18 cellular contexts compared by ENCODE assay signal in the genomic region with DNA sequence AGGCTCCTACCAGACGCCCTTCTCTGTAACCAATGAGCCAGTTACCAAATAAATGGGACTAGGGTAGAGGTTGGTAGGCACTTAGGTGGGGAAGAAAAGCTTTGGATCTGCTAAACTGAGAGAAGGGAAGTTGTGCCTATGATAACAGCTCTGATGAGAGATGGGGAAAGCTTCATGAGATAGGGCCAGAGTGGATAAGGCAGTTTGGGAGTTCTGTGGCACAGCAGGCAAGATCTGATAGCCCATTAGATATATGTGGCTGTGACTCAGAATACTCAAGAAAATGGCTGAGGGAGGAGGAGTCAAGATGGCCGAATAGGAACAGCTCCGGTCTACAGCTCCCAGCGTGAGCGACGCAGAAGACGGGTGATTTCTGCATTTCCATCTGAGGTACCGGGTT.
"Had no signal": no experiment of that assay in that cellular context is flagged by ENCODE, and none has a peak within 500 bp of the region (broad histone marks: within the 10 kb centered on the region; RNA-seq: fewer than 3 reads in every experiment).

No MANE protein-coding gene starts in this region.

- H3K36me3 Mint-ChIP-seq: activated CD8-positive, alpha-beta memory T cell treated with anti-CD3 and anti-CD28 coated beads, Interleukin-2, amount 10 ng/mL, durations not matched to agents 7 days and 5 days; activated naive CD4-positive, alpha-beta T cell treated with anti-CD3 and anti-CD28 coated beads, Interleukin-2, amount 50 U/mL, for 72 hours; memory B cell had no signal

- H3K4me1 Mint-ChIP-seq: activated CD8-positive, alpha-beta memory T cell treated with anti-CD3 and anti-CD28 coated beads, Interleukin-2, amount 10 ng/mL, durations not matched to agents 7 days and 5 days; memory B cell; nephron progenitor cell; T-helper 17 cell had no signal

- H3K4me1 ChIP-seq: gastrocnemius medialis, left lung had no signal

- DNase-seq: activated CD8-positive, alpha-beta memory T cell treated with anti-CD3 and anti-CD28 coated beads, Interleukin-2, amount 10 ng/mL, durations not matched to agents 7 days and 5 days; activated effector memory CD4-positive, alpha-beta T cell treated with anti-CD3 and anti-CD28 coated beads, Interleukin-2, amount 50 U/mL, for 16 hours; activated T-cell treated with anti-CD3 and anti-CD28 coated beads, Interleukin-2, amount 50 U/mL, for 4 hours; amniotic stem cell; body of pancreas; central memory CD4-positive, alpha-beta T cell; effector CD8-positive, alpha-beta T cell; gastrocnemius medialis; left lung; nephron progenitor cell; pancreas; stimulated activated CD4-positive, alpha-beta T cell treated with anti-CD3 and anti-CD28 coated beads, Interleukin-15, amount 100 ng/mL, for 24 hours; stimulated activated CD4-positive, alpha-beta T cell treated with anti-CD3 and anti-CD28 coated beads, Interleukin-4, amount 100 ng/mL, for 24 hours; T-helper 17 cell had no signal

- ATAC-seq: activated CD8-positive, alpha-beta memory T cell treated with anti-CD3 and anti-CD28 coated beads, Interleukin-2, amount 10 ng/mL, durations not matched to agents 7 days and 5 days; activated naive CD4-positive, alpha-beta T cell treated with anti-CD3 and anti-CD28 coated beads, Interleukin-2, amount 50 U/mL, for 72 hours; activated T-cell treated with anti-CD3 and anti-CD28 coated beads, Interleukin-2, amount 50 U/mL, for 4 hours; body of pancreas; gastrocnemius medialis; left lung; pancreas; T-helper 17 cell had no signal

- H3K9me3 ChIP-seq: body of pancreas, gastrocnemius medialis, left lung, pancreas had no signal

- H3K4me3 Mint-ChIP-seq: activated CD8-positive, alpha-beta memory T cell treated with anti-CD3 and anti-CD28 coated beads, Interleukin-2, amount 10 ng/mL, durations not matched to agents 7 days and 5 days; activated T-cell treated with anti-CD3 and anti-CD28 coated beads, Interleukin-2, amount 50 U/mL, for 4 hours; memory B cell; nephron progenitor cell; stimulated activated naive CD8-positive, alpha-beta T cell treated with anti-CD3 and anti-CD28 coated beads, Interleukin-15, Interleukin-2, amounts not matched to agents 100 ng/mL and 50 ng/mL, for 24 hours; T-helper 17 cell had no signal

- H3K36me3 ChIP-seq: gastrocnemius medialis, left lung, pancreas had no signal

- H3K9me3 Mint-ChIP-seq: activated naive CD4-positive, alpha-beta T cell treated with anti-CD3 and anti-CD28 coated beads, Interleukin-2, amount 50 U/mL, for 72 hours; activated T-cell treated with anti-CD3 and anti-CD28 coated beads, Interleukin-2, amount 50 U/mL, for 4 hours; memory B cell; nephron progenitor cell; stimulated activated naive CD8-positive, alpha-beta T cell treated with anti-CD3 and anti-CD28 coated beads, Interleukin-15, Interleukin-2, amounts not matched to agents 100 ng/mL and 50 ng/mL, for 24 hours had no signal

- H3K27ac ChIP-seq: body of pancreas, coronary artery, gastrocnemius medialis, left lung, pancreas had no signal

- H3K4me3 ChIP-seq: body of pancreas, coronary artery, gastrocnemius medialis, left lung, pancreas had no signal

- H3K27ac Mint-ChIP-seq: activated CD8-positive, alpha-beta memory T cell treated with anti-CD3 and anti-CD28 coated beads, Interleukin-2, amount 10 ng/mL, durations not matched to agents 7 days and 5 days; activated naive CD4-positive, alpha-beta T cell treated with anti-CD3 and anti-CD28 coated beads, Interleukin-2, amount 50 U/mL, for 72 hours; memory B cell; nephron progenitor cell; stimulated activated naive CD8-positive, alpha-beta T cell treated with anti-CD3 and anti-CD28 coated beads, Interleukin-15, Interleukin-2, amounts not matched to agents 100 ng/mL and 50 ng/mL, for 24 hours; T-helper 17 cell had no signal

- H3K27me3 Mint-ChIP-seq: activated CD8-positive, alpha-beta memory T cell treated with anti-CD3 and anti-CD28 coated beads, Interleukin-2, amount 10 ng/mL, durations not matched to agents 7 days and 5 days; memory B cell; stimulated activated naive CD8-positive, alpha-beta T cell treated with anti-CD3 and anti-CD28 coated beads, Interleukin-15, Interleukin-2, amounts not matched to agents 100 ng/mL and 50 ng/mL, for 24 hours; T-helper 17 cell had no signal

- H3K27me3 ChIP-seq: body of pancreas, gastrocnemius medialis, left lung, pancreas had no signal
